7 cellular contexts compared by ENCODE assay signal in the genomic region with DNA sequence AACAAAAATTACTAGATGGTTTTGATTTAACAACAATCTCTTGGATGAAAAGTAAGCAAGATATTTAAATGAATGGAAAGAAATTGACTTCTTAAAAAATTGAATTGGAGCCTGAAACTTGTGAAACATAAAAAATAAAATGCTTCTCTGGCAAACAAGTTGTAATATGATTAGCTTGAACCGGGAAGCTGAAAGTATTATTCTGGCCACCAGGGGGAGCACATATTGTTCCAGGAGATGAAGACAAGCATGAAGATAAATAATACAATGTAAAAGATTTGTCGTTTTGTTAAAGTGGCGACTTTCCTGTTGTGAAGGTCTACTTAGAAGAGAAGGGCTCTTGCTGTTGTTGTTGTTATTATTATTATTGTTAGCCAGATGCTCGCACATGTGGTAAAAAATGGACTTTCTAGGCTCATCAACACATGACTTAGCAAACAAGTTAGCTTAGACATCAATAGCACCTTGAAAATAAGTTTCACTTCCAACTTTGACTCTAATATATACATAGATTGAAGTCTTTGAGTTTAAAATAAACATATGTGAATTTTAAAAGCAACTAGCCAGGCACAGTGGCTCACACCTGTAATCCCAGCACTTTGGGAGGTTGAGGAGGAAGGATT. TPM values are rescaled to one million over a fixed set of nuclear protein-coding genes. Genes with fewer than 3 reads are reported as not detected.
DNase-seq lines count a peak whose midpoint lies in the region; ATAC-seq and TF ChIP-seq lines count a peak whose summit lies in the region.

No MANE protein-coding gene starts in this region.

- H3K27me3 ChIP-seq in DND-41 (ENCODE audit: insufficient read depth, low read length, poor library complexity) (peaks cover 32% of the 10 kb centered on the region), HCT116 (ENCODE audit: insufficient read depth, low read length) (peaks cover 10% of the 10 kb centered on the region; the same call in 1 of the 2 replicates)

- H3K9me2 ChIP-seq in HCT116 (ENCODE audit: insufficient read depth): no peaks in the 10 kb centered on the region

- TF ChIP-seq CTCF in DND-41 (IDR thresholded peaks at IDR 0.05; ENCODE audit: borderline replicate concordance, extremely low read depth, low read length, poor library complexity, severe bottlenecking): peak; percentile 92
- peak; percentile 25 to 79 (median 57); a peak in 4 of 6 replicates for TF ChIP-seq CTCF in HCT116 (IDR thresholded peaks at IDR 0.05 in 2 of 3, conservative IDR thresholded peaks at IDR 0.05 in 1 of 3; ENCODE audit: borderline replicate concordance in 1 of 3, insufficient read depth in 1 of 3, low read depth in 2 of 3, low read length in 2 of 3)
- peak; percentile 76 for TF ChIP-seq CTCF in activated CD8-positive, alpha-beta T cell treated with anti-CD3 and anti-CD28 coated beads for 36 hours (IDR thresholded peaks at IDR 0.05)

- H3K9me3 ChIP-seq in DND-41 (ENCODE audit: insufficient read depth, low read length, severe bottlenecking) (no peaks in the 10 kb centered on the region), HCT116 (ENCODE audit: control insufficient read depth in 1 of 2, insufficient read depth in 1 of 2, low read depth in 1 of 2, low read length in 2 of 2) (peaks cover 0 to 4% of the 10 kb centered on the region in 2 experiments; a peak in 1 of 4 replicates)

- no peak overlapping the region for H3K4me2 ChIP-seq in DND-41 (ENCODE audit: insufficient read depth, low read length)
- no peak overlapping the region for H3K4me2 ChIP-seq in HCT116 (ENCODE audit: low read length)

- no peaks in the 10 kb centered on the region for H3K9me3 Mint-ChIP-seq in activated CD8-positive, alpha-beta T cell treated with anti-CD3 and anti-CD28 coated beads for 36 hours

- no peak for TF ChIP-seq POLR2A in HCT116 (IDR thresholded peaks at IDR 0.05; ENCODE audit: borderline replicate concordance, extremely low read depth, insufficient read depth, insufficient read length)

- H3K27ac ChIP-seq in DND-41 (ENCODE audit: low read length) (no peak overlapping the region), HCT116 (ENCODE audit: low read depth, low read length) (no peak overlapping the region)

- H3K9ac ChIP-seq in DND-41 (ENCODE audit: low read depth, low read length) (no peak overlapping the region), HCT116 (ENCODE audit: low read length) (no peak overlapping the region)

- no peak overlapping the region for H3K4me3 Mint-ChIP-seq in activated CD8-positive, alpha-beta T cell treated with anti-CD3 and anti-CD28 coated beads for 36 hours

- H4K20me1 ChIP-seq in DND-41 (ENCODE audit: insufficient read depth, low read length): no peaks in the 10 kb centered on the region
- H4K20me1 ChIP-seq in HCT116 (ENCODE audit: insufficient read depth): no peaks in the 10 kb centered on the region

- no TSS peak for BruUV-seq in HCT116 (replicated peaks; lab: Mats Ljungman, UMichigan)

- intact Hi-C loops in HCT116 (cut with micrococcal nuclease): loop anchor here (1.0 to 2.0 kb wide), 3 partner anchors 529 to 593 kb away; no protein-coding TSS in a partner anchor
- intact Hi-C loops in activated CD8-positive, alpha-beta T cell treated with anti-CD3 and anti-CD28 coated beads for 36 hours (cut with micrococcal nuclease): no loop called here
- intact Hi-C loops in head of caudate nucleus (cut with DNase I): loop anchor here (5.0 kb wide), 1 partner anchor 593 kb away; no protein-coding TSS in a partner anchor

- no peak for ATAC-seq in DND-41 (ENCODE audit: insufficient read depth, low read depth)
- ATAC-seq in HCT116: 0 out of 2 replicates have a peak, but pooled peaks have one; percentile 46
- ATAC-seq in activated CD8-positive, alpha-beta T cell treated with anti-CD3 and anti-CD28 coated beads for 36 hours: no peak
- no peak for ATAC-seq in GM21381 (IDR thresholded peaks at IDR 0.05; ENCODE audit: unreplicated experiment)

- no peak overlapping the region for H3K27ac Mint-ChIP-seq in activated CD8-positive, alpha-beta T cell treated with anti-CD3 and anti-CD28 coated beads for 36 hours

- TF ChIP-seq RAD21 in HCT116 (IDR thresholded peaks at IDR 0.05; ENCODE audit: low read depth): peak; percentile 45

- no peak overlapping the region for H3K4me3 ChIP-seq in DND-41 (ENCODE audit: low read depth in 1 of 2, low read length in 2 of 2)
- no peak overlapping the region for H3K4me3 ChIP-seq in HCT116 (replicated peaks in 1 of 2; ENCODE audit: low read depth in 1 of 2, low read length in 2 of 2)

- DNase-seq in DND-41: peak; percentile 67
- DNase-seq in HCT116 (ENCODE audit: low read depth, low spot score): peak; percentile 35
- DNase-seq in NCI-H2227 (lab: John Stamatoyannopoulos, UW; ENCODE audit: unreplicated experiment): peak; percentile 47
- DNase-seq in activated CD8-positive, alpha-beta T cell treated with anti-CD3 and anti-CD28 coated beads for 36 hours: peak; percentile 70
- DNase-seq in head of caudate nucleus: peak in 39 of 42 donors; percentile 28 to 91 (median 77)
- peak; percentile 48 to 58 for DNase-seq in stimulated activated CD4-positive, alpha-beta T cell treated with anti-CD3 and anti-CD28 coated beads, Interleukin-2, amount 100 ng/mL, for 24 hours

- H3K36me3 Mint-ChIP-seq in activated CD8-positive, alpha-beta T cell treated with anti-CD3 and anti-CD28 coated beads for 36 hours (ENCODE audit: low read depth): no peaks in the 10 kb centered on the region

- H3K36me3 ChIP-seq in DND-41 (ENCODE audit: insufficient read depth, low read length) (no peaks in the 10 kb centered on the region), HCT116 (ENCODE audit: control insufficient read depth in 1 of 2, insufficient read depth in 2 of 2, low read length in 2 of 2) (no peaks in the 10 kb centered on the region)

- peaks cover 29% of the 10 kb centered on the region for H3K27me3 Mint-ChIP-seq in activated CD8-positive, alpha-beta T cell treated with anti-CD3 and anti-CD28 coated beads for 36 hours

- CTCF ChIA-PET in HCT116 (lab: Charles Lee): interaction anchor here (0.7 to 1.7 kb wide), 12 partner anchors 10 to 1622 kb away, joined by 3 to 15 read pairs (median 5); no protein-coding TSS in a partner anchor
- CTCF ChIA-PET in activated CD8-positive, alpha-beta T cell treated with anti-CD3 and anti-CD28 coated beads for 36 hours (lab: Charles Lee): interaction anchor here (0.9 to 2.5 kb wide), 16 partner anchors 8 to 100 kb away, joined by 3 to 9 read pairs (median 5); partner anchors contain the start of gene PAX1

- H3K4me1 Mint-ChIP-seq in activated CD8-positive, alpha-beta T cell treated with anti-CD3 and anti-CD28 coated beads for 36 hours (ENCODE audit: low read depth): no peaks in the 10 kb centered on the region

- RAD21 ChIA-PET in HCT116 (lab: Charles Lee; ENCODE audit: low non-redundant PET in 1 of 2, low total read pairs in 2 of 2, uncharacterized antibody in 2 of 2, unreplicated experiment in 2 of 2): interaction anchor here (0.7 kb wide), 2 partner anchors 566 to 595 kb away, joined by 3 to 4 read pairs; no protein-coding TSS in a partner anchor

- H3K79me2 ChIP-seq in DND-41 (ENCODE audit: insufficient read depth, low read length) (no peaks in the 10 kb centered on the region), HCT116 (ENCODE audit: insufficient read depth, low read length) (no peaks in the 10 kb centered on the region)

- H3K4me1 ChIP-seq in DND-41 (ENCODE audit: insufficient read depth, low read length): no peaks in the 10 kb centered on the region
- no peaks in the 10 kb centered on the region for H3K4me1 ChIP-seq in HCT116 (ENCODE audit: control insufficient read depth in 1 of 2, insufficient read depth in 2 of 2, low read length in 2 of 2)

- H2AFZ ChIP-seq in DND-41 (ENCODE audit: low read depth, low read length) (no peak overlapping the region), HCT116 (ENCODE audit: low read depth, low read length, poor library complexity, severe bottlenecking) (no peak overlapping the region)

- POLR2A ChIA-PET in HCT116 (lab: Charles Lee): no interaction called here
- POLR2A ChIA-PET in activated CD8-positive, alpha-beta T cell treated with anti-CD3 and anti-CD28 coated beads for 36 hours (lab: Charles Lee): no interaction called here

TF ChIP-seq in HCT116, 20 proteins besides CTCF, POLR2A, EP300 and RAD21:
- no peak for TF ChIP-seq EZH2phosphoT487 (IDR thresholded peaks at IDR 0.05; ENCODE audit: borderline replicate concordance)
- no peak for TF ChIP-seq TCF7L2 (IDR thresholded peaks at IDR 0.05; ENCODE audit: borderline replicate concordance, extremely low read depth, insufficient read depth, insufficient read length)
- TF ChIP-seq FOSL1 (IDR thresholded peaks at IDR 0.05; ENCODE audit: low read depth): no peak
- no peak for TF ChIP-seq YY1 (IDR thresholded peaks at IDR 0.05; ENCODE audit: extremely low read depth, insufficient replicate concordance, low read depth, low read length)
- TF ChIP-seq EZH2 (IDR thresholded peaks at IDR 0.05): no peak

RNA-seq across cellular contexts. Expression of gene PAX1, which starts 14.2 kb away (rescaled TPM):
- not detected for total RNA-seq in HCT116 (2021; ENCODE audit: unreplicated experiment)
- polyA plus RNA-seq in HCT116 (2012): not detected in 2 replicates
- total RNA-seq in activated CD8-positive, alpha-beta T cell treated with anti-CD3 and anti-CD28 coated beads for 36 hours: not detected
